Comparison of ENCODE assay signal across 8 cellular contexts in the genomic region with DNA sequence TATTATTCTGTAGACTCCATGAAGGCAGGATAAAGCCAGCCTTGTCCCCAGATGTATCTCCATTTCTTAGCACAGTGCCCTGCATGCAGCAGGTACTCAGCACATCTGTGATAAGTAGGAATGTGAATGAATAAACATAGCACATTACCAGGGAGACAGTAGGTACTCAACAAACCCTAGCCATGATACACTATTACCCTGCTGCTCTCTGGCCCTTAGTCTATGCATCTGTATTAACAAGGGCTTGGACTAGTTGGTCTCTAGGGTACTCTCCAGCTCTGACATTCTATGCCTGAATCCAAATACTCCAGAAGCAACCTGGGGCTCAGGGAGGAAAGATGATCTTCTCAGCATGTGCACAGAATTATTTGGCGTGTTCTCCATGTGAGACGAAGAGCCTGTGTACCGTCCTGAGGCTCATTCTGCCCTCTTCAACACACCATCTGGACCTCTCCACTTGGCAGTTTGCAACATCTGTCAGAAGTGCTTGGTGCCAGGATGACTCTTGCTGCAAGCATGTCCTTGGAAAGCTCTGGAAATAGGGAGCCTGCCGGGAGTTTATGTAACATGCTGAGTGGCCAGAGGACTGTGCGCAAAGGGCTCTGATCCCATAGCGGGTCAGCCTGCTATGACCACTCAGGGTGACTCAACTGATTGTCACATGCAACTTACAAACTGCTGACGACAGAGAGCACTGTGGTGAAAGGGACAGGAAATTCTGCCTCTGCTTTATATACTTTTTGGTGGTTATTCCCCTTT.
DNase-seq lines count a peak whose midpoint lies in the region; ATAC-seq and TF ChIP-seq lines count a peak whose summit lies in the region.

No MANE protein-coding gene starts in this region.

- TF ChIP-seq EP300 in esophagus muscularis mucosa (IDR thresholded peaks at IDR 0.05) (peak; percentile 44), ovary (IDR thresholded peaks at IDR 0.05) (peak; percentile 94)

- H3K9me3 ChIP-seq in esophagus muscularis mucosa (no peaks in the 10 kb centered on the region), ovary (no peaks in the 10 kb centered on the region)

- WGBS in esophagus muscularis mucosa = 27% methylated on average over 7 of the region's 7 CpGs
- 23 to 32% (median 27%) methylated on average over 7 of the region's 7 CpGs for WGBS in ovary, 3 donors

- TF ChIP-seq CTCF in esophagus muscularis mucosa (IDR thresholded peaks at IDR 0.05) (no peak), ovary (IDR thresholded peaks at IDR 0.05) (no peak)

- TF ChIP-seq POLR2A in esophagus muscularis mucosa (IDR thresholded peaks at IDR 0.05; ENCODE audit: low read depth) = no peak
- no peak for TF ChIP-seq POLR2A in ovary (IDR thresholded peaks at IDR 0.05)

- no peak for ATAC-seq in GM21515 (IDR thresholded peaks at IDR 0.05; ENCODE audit: unreplicated experiment)
- ATAC-seq in HG03378 (IDR thresholded peaks at IDR 0.05; ENCODE audit: unreplicated experiment) = no peak

- H3K36me3 ChIP-seq in esophagus muscularis mucosa (no peaks in the 10 kb centered on the region), ovary (no peaks in the 10 kb centered on the region)

- H3K27me3 ChIP-seq in esophagus muscularis mucosa = no peaks in the 10 kb centered on the region
- H3K27me3 ChIP-seq in ovary = no peaks in the 10 kb centered on the region

- DNase-seq in Daoy (ENCODE audit: low read depth) (peak; percentile 80), NCI-H69 (lab: John Stamatoyannopoulos, UW) (peak; percentile 7), esophagus muscularis mucosa (ENCODE audit: extremely low spot score) (peak; percentile 97), ovary (peak; percentile 70 to 85 (median 76)), NCI-H2227 (lab: John Stamatoyannopoulos, UW; ENCODE audit: unreplicated experiment) (no peak), COLO829 (ENCODE audit: low spot score) (no peak)

- peak overlapping the region; percentile 30 to 67 (median 46) for H3K27ac ChIP-seq in esophagus muscularis mucosa (replicated peaks in 1 of 4)
- peak overlapping the region in 1 of 2 donors; percentile 26 for H3K27ac ChIP-seq in ovary

- peaks cover 0 to 20% (median 17%) of the 10 kb centered on the region in 4 donors for H3K4me1 ChIP-seq in esophagus muscularis mucosa
- no peaks in the 10 kb centered on the region for H3K4me1 ChIP-seq in ovary (ENCODE audit: insufficient read depth)

- intact Hi-C loops in esophagus muscularis mucosa (cut with DNase I) = no loop called here
- intact Hi-C loops in ovary (cut with DNase I) = loop anchor here in 1 of 4 donors (5.0 kb wide), 1 partner anchor 864 kb away; no protein-coding TSS in a partner anchor

- H3K4me3 ChIP-seq in esophagus muscularis mucosa (no peak overlapping the region), ovary (no peak overlapping the region)

Comparison
In these comparisons a context has a peak if more than half of its experiments do, and no peak if none do; other contexts are left out.
1. DNase-seq: peak in Daoy (single experiment), NCI-H69 (single experiment), esophagus muscularis mucosa (single experiment) and ovary (5 of 5); none in NCI-H2227 (single experiment) and COLO829 (single experiment).